ENCODE assay signal across 10 cellular contexts in the genomic region with DNA sequence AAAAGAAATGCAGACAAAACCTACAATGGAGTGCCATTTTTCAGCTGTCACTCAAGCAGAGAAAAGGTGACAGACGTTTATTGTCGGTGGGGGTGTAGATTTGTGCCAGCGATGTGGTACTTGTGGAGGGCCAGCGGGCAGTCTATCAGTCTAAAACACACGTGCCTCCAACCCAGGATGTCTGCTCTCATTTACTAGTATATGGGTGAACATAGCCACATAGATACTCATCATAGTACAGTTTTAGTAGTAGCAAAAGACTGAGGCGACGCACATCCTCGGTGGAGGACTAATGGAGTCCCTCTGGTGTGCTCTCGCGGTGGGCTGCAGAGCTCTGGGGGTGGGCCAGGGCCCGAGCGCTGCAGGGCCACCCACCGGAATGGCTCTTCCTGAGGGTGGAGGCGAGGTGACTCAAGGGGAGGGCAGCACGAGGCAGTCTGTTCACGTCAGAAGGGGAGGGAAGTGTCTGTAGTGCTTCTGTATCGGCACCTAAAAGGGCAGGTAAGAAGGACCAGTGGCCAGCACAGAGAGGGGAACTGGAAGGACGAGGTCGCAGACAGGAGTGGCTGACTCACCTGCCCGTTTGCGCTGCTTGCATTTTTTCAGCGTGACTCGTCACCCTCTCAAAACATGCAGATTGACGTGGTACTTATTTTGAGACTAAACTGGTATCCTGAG. TPM values are rescaled to one million over a fixed set of nuclear protein-coding genes. Genes with fewer than 3 reads are reported as not detected.
DNase-seq lines count a peak whose midpoint lies in the region; ATAC-seq and TF ChIP-seq lines count a peak whose summit lies in the region.
"Had no signal": no experiment of that assay in that cellular context is flagged by ENCODE, and none has a peak within 500 bp of the region (broad histone marks: within the 10 kb centered on the region; RNA-seq: fewer than 3 reads in every experiment).

No MANE protein-coding gene starts in this region.

- no peaks in the 10 kb centered on the region for H3K4me1 Mint-ChIP-seq in progenitor cell of endocrine pancreas (ENCODE audit: low read depth)

- DNase-seq in H7 (peak; percentile 73), fibroblast of peridontal ligament (ENCODE audit: extremely low read depth) (peak; percentile 3), progenitor cell of endocrine pancreas (ENCODE audit: low spot score, unreplicated experiment) (no peak), NCI-H2029 (lab: John Stamatoyannopoulos, UW) (no peak), hippocampal formation (lab: John Stamatoyannopoulos, UW) (no peak), GM03348 (ENCODE audit: low spot score) (no peak)
- DNase-seq: NCI-H446 treated with DMSO at 0.1 percent for 48 hours had no signal

- H3K27me3 ChIP-seq in H7 (ENCODE audit: control insufficient read depth, insufficient read depth, low read length), result no peaks in the 10 kb centered on the region

- H3K4me3 Mint-ChIP-seq in progenitor cell of endocrine pancreas (ENCODE audit: low read depth), result no peak overlapping the region

- no peaks in the 10 kb centered on the region for H3K27me3 Mint-ChIP-seq in progenitor cell of endocrine pancreas

- H3K4me3 ChIP-seq in H7 (ENCODE audit: insufficient read depth, low read depth, low read length), result no peak overlapping the region

- H3K9me3 Mint-ChIP-seq in progenitor cell of endocrine pancreas (ENCODE audit: low read depth), result peaks cover 4% of the 10 kb centered on the region
- H3K9me3 Mint-ChIP-seq: activated naive CD4-positive, alpha-beta T cell treated with anti-CD3 and anti-CD28 coated beads, Interleukin-2, amount 50 U/mL, for 72 hours had no signal

- no peak for TF ChIP-seq CTCF in progenitor cell of endocrine pancreas (IDR thresholded peaks at IDR 0.05; ENCODE audit: unreplicated experiment)

- H3K36me3 ChIP-seq in H7 (replicated peaks; ENCODE audit: control insufficient read depth, insufficient read depth, low read length), result peaks cover 26% of the 10 kb centered on the region

- peak; percentile 70 for ATAC-seq in SK-N-SH treated with all-trans-retinoic acid at 6 μM for 48 hours
- ATAC-seq in GM21529 (IDR thresholded peaks at IDR 0.05; ENCODE audit: unreplicated experiment), result no peak

- peaks cover 28% of the 10 kb centered on the region for H3K36me3 Mint-ChIP-seq in progenitor cell of endocrine pancreas (ENCODE audit: insufficient read depth)

- H3K27ac Mint-ChIP-seq in progenitor cell of endocrine pancreas, result peak overlapping the region; percentile 79

TF ChIP-seq in SK-N-SH treated with all-trans-retinoic acid at 6 μM for 48 hours, 23 proteins besides CTCF, POLR2A, EP300 and RAD21:
- no peak for TF ChIP-seq TOX (CRISPR knock-in tag; IDR thresholded peaks at IDR 0.05; ENCODE audit: borderline replicate concordance)

RNA-seq across cellular contexts. Expression of a gene that starts 26.1 kb away (rescaled TPM):
- 33.4 and 43.2 TPM in 2 replicates for total RNA-seq in H7 (2014; rRNA removed; shearing (Covaris generic))
- total RNA-seq in progenitor cell of endocrine pancreas, result 62.1 and 64.5 TPM in 2 replicates

Comparison
In these comparisons a context has a peak if more than half of its experiments do, and no peak if none do; other contexts are left out.
1. DNase-seq: peak in H7 (single experiment) and fibroblast of peridontal ligament (single experiment); none in progenitor cell of endocrine pancreas (single experiment), NCI-H2029 (single experiment), hippocampal formation (0 of 2) and GM03348 (single experiment).